ENCODE assay signal across 19 cellular contexts in the genomic region with DNA sequence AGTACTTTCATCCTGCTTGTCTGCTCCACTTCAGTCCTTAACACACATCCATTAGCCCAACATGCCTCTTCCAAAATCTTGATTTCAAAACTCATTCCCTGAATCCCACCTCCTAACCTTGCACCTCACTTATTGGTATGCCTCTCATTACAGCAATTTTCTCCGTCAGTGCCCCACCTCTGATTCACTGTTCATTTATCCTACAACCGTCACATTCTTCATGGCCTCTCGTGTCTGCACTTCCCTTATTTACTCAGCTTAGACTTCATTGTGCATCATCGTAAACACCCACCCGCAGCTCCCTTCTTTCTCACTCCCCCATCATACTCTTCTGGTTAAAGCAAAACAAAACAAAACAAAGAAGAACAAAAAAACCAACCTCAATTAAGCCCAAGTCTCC.
DNase-seq lines count a peak whose midpoint lies in the region; ATAC-seq, FAIRE-seq and TF ChIP-seq lines count a peak whose summit lies in the region.
"Had no signal": no experiment of that assay in that cellular context is flagged by ENCODE, and none has a peak within 500 bp of the region (broad histone marks: within the 10 kb centered on the region; RNA-seq: fewer than 3 reads in every experiment).

No MANE protein-coding gene starts in this region.

- H3K9me3 ChIP-seq in PC-3 (ENCODE audit: low read length) = no peaks in the 10 kb centered on the region
- H3K9me3 ChIP-seq in K562 (replicated peaks; ENCODE audit: control insufficient read depth, insufficient read depth, low read depth, low read length) = no peaks in the 10 kb centered on the region
- peaks cover 4% of the 10 kb centered on the region for H3K9me3 ChIP-seq in mesenchymal stem cell (ENCODE audit: control insufficient read depth, low read length)
- H3K9me3 ChIP-seq: BE2C had no signal

- peak overlapping the region; percentile 33 for H3K9ac ChIP-seq in PC-3 (ENCODE audit: low read length)
- H3K9ac ChIP-seq in K562 (ENCODE audit: insufficient read depth in 1 of 2, low read depth in 2 of 2, low read length in 2 of 2) = no peak overlapping the region
- H3K9ac ChIP-seq in mesenchymal stem cell (ENCODE audit: low read length) = no peak overlapping the region

- POLR2A ChIA-PET in PC-3 (lab: Charles Lee; ENCODE audit: unreplicated experiment) = no interaction called here
- POLR2A ChIA-PET in K562 (lab: Yijun Ruan, JAX) = no interaction called here

- H4K20me1 ChIP-seq in PC-3 (ENCODE audit: low read length) (no peaks in the 10 kb centered on the region), K562 (replicated peaks; ENCODE audit: control insufficient read depth, insufficient read depth, low read length) (no peaks in the 10 kb centered on the region)

- intact Hi-C loops in PC-3 (cut with micrococcal nuclease) (no loop called here), K562 (cut with micrococcal nuclease) (no loop called here)

- no peak overlapping the region for H3K18ac ChIP-seq in mesenchymal stem cell (ENCODE audit: low read depth in 1 of 2, low read length in 2 of 2)

- BruUV-seq in PC-3 (replicated peaks; lab: Mats Ljungman, UMichigan) (no TSS peak), K562 (replicated peaks; lab: Mats Ljungman, UMichigan) (no TSS peak)

- H4K91ac ChIP-seq in mesenchymal stem cell (ENCODE audit: low read length) = no peak overlapping the region

- H2AK5ac ChIP-seq in mesenchymal stem cell (ENCODE audit: low read length, severe bottlenecking) = peak overlapping the region; percentile 63

- no peak overlapping the region for H3K23ac ChIP-seq in mesenchymal stem cell (ENCODE audit: low read length in 2 of 2)

- FAIRE-seq in K562 (lab: Jason Lieb, UNC) = no peak
- FAIRE-seq: D721Med had no signal

- H3K9me2 ChIP-seq in PC-3 (replicated peaks; ENCODE audit: low read length) = no peaks in the 10 kb centered on the region

- DNase-seq in ELR (ENCODE audit: low read depth) (peak; percentile 52), PC-3 (peak; percentile 57), K562 (ENCODE audit: extremely low read depth in 1 of 4, low spot score in 3 of 4) (no peak), mesenchymal stem cell (peak; percentile 36), GM13976 (ENCODE audit: low spot score) (no peak), Kasumi-1 (lab: John Stamatoyannopoulos, UW) (no peak), dermis blood vessel endothelial cell (no peak)
- DNase-seq: BE2C; CD4-positive, alpha-beta memory T cell; DMS79 treated with DMSO at 0.1 percent for 48 hours; KG1; MG63; NCI-H1417; NCI-H1930; NCI-H2171 treated with DMSO at 0.1 percent for 48 hours; NCI-H774; SIG-M5 had no signal

- H2BK15ac ChIP-seq in mesenchymal stem cell (ENCODE audit: low read depth, poor library complexity, severe bottlenecking) = no peak overlapping the region

- no peak overlapping the region for H2BK120ac ChIP-seq in mesenchymal stem cell (ENCODE audit: low read depth, low read length)

- H2AFZ ChIP-seq in PC-3 (ENCODE audit: low read length) (no peak overlapping the region), K562 (ENCODE audit: low read depth, low read length) (0 out of 2 replicates have a peak overlapping the region, but pooled peaks have one; percentile 20), mesenchymal stem cell (ENCODE audit: low read depth, low read length) (no peak overlapping the region)

- H3K79me2 ChIP-seq in PC-3 (ENCODE audit: low read length) = no peaks in the 10 kb centered on the region
- no peaks in the 10 kb centered on the region for H3K79me2 ChIP-seq in K562 (ENCODE audit: control insufficient read depth, insufficient read depth, low read length)

- WGBS in K562 (ENCODE audit: insufficient coverage, low coverage, missing lambda C conversion rate) = 31% methylated on average over 5 of the region's 5 CpGs
- 46% methylated on average over 5 of the region's 5 CpGs for WGBS in mesenchymal stem cell

- H4K8ac ChIP-seq in mesenchymal stem cell (ENCODE audit: low read length) = no peak overlapping the region

- H2BK12ac ChIP-seq in mesenchymal stem cell (ENCODE audit: low read length in 2 of 2) = no peak overlapping the region

- TF ChIP-seq CTCF in PC-3 (conservative IDR thresholded peaks at IDR 0.05; ENCODE audit: low read depth, low read length) = no peak
- TF ChIP-seq CTCF in K562 (IDR thresholded peaks at IDR 0.05 in 2 of 3, conservative IDR thresholded peaks at IDR 0.05 in 1 of 3; ENCODE audit: insufficient read depth in 2 of 3, low read depth in 1 of 3, low read length in 3 of 3) = no peak
- no peak for TF ChIP-seq CTCF in GM13976 (IDR thresholded peaks at IDR 0.05; ENCODE audit: borderline replicate concordance, control extremely low read depth, extremely low read depth, insufficient read depth, missing control alignments)

- TF ChIP-seq RAD21 in K562 (CRISPR knock-in tag; conservative IDR thresholded peaks at IDR 0.05 in 1 of 2, IDR thresholded peaks at IDR 0.05 in 1 of 2) = no peak

- ATAC-seq in PC-3 (peak; percentile 42), K562 (no peak)
- ATAC-seq: Panc1 had no signal

- H3K4me3 ChIP-seq in PC-3 (ENCODE audit: low read length) (no peak overlapping the region), K562 (no peak overlapping the region), mesenchymal stem cell (ENCODE audit: insufficient read depth in 1 of 2, low read depth in 1 of 2, low read length in 2 of 2) (no peak overlapping the region)
- H3K4me3 ChIP-seq: MG63 had no signal

- H3K4me1 ChIP-seq in PC-3 (ENCODE audit: insufficient read depth, low read length) (peaks cover 11% of the 10 kb centered on the region), K562 (replicated peaks in 1 of 2; ENCODE audit: control insufficient read depth in 2 of 2, insufficient read depth in 2 of 2, low read length in 2 of 2) (peaks cover 0 to 54% of the 10 kb centered on the region in 2 experiments; a peak in 4 of 5 replicates), mesenchymal stem cell (ENCODE audit: control insufficient read depth, insufficient read depth, low read depth, low read length) (no peaks in the 10 kb centered on the region)
- H3K4me1 ChIP-seq: BE2C had no signal

- no peaks in the 10 kb centered on the region for H3K27me3 ChIP-seq in PC-3 (ENCODE audit: low read length)
- no peaks in the 10 kb centered on the region for H3K27me3 ChIP-seq in K562 (ENCODE audit: control insufficient read depth in 2 of 2, insufficient read depth in 2 of 2, low read length in 2 of 2)
- H3K27me3 ChIP-seq in mesenchymal stem cell (ENCODE audit: control insufficient read depth in 1 of 2, insufficient read depth in 1 of 2, low read length in 2 of 2) = no peaks in the 10 kb centered on the region
- H3K27me3 ChIP-seq: BE2C, MG63 had no signal

- no peaks in the 10 kb centered on the region for H3K36me3 ChIP-seq in PC-3 (ENCODE audit: low read depth, low read length)
- H3K36me3 ChIP-seq in K562 (ENCODE audit: control insufficient read depth, insufficient read depth, low read length) = no peaks in the 10 kb centered on the region
- no peaks in the 10 kb centered on the region for H3K36me3 ChIP-seq in mesenchymal stem cell (ENCODE audit: control insufficient read depth in 1 of 2, insufficient read depth in 2 of 2, low read depth in 1 of 2, low read length in 2 of 2)
- H3K36me3 ChIP-seq: BE2C, MG63 had no signal

- CTCF ChIA-PET in PC-3 (lab: Charles Lee) = no interaction called here
- CTCF ChIA-PET in K562 (lab: Yijun Ruan, JAX; ENCODE audit: low intra/inter-chr PET ratio) = no interaction called here

- H3K4ac ChIP-seq in mesenchymal stem cell (ENCODE audit: low read depth in 1 of 2, low read length in 2 of 2) = peak overlapping the region in 1 of 2 experiments; percentile 4

- no peaks in the 10 kb centered on the region for H3K9me1 ChIP-seq in K562 (ENCODE audit: control insufficient read depth, insufficient read depth, low read length)

- in situ Hi-C loops in K562 (cut with MboI) = no loop called here
- in situ Hi-C loops in GM13976 (cut with MboI; ENCODE audit: low sequenced_read_pairs, unreplicated experiment) = no loop called here

- H3K4me2 ChIP-seq in PC-3 (ENCODE audit: low read length) (no peak overlapping the region), K562 (ENCODE audit: insufficient read depth, low read length) (no peak overlapping the region), mesenchymal stem cell (ENCODE audit: low read length, poor library complexity, severe bottlenecking) (no peak overlapping the region)

- no peaks in the 10 kb centered on the region for H3F3A ChIP-seq in PC-3 (ENCODE audit: low read length, unreplicated experiment)

- no peak for TF ChIP-seq EP300 in K562 (IDR thresholded peaks at IDR 0.05; ENCODE audit: low read length)

- H3K27ac ChIP-seq in PC-3 (ENCODE audit: low read length) = peak overlapping the region; percentile 78
- no peak overlapping the region for H3K27ac ChIP-seq in K562 (ENCODE audit: extremely low read depth, low read depth, low read length)
- peak overlapping the region; percentile 26 for H3K27ac ChIP-seq in mesenchymal stem cell (ENCODE audit: low read length, poor library complexity, severe bottlenecking)

- H3K79me1 ChIP-seq in mesenchymal stem cell (replicated peaks; ENCODE audit: low read length, poor library complexity, severe bottlenecking) = no peaks in the 10 kb centered on the region

- H3K14ac ChIP-seq in mesenchymal stem cell (ENCODE audit: low read length in 2 of 2) = no peak overlapping the region

- TF ChIP-seq POLR2A in K562 (conservative IDR thresholded peaks at IDR 0.05) = no peak

- no peak overlapping the region for H2BK5ac ChIP-seq in mesenchymal stem cell (ENCODE audit: low read depth, low read length, poor library complexity, severe bottlenecking)

TF ChIP-seq in K562, 482 proteins besides CTCF, POLR2A, EP300 and RAD21:
- TF ChIP-seq ZNF212 (CRISPR knock-in tag; IDR thresholded peaks at IDR 0.05) (no peak), SPI1 (IDR thresholded peaks at IDR 0.05; ENCODE audit: borderline replicate concordance, low read depth, low read length) (peak; percentile 51; the same call in 1 of the 2 replicates), ZNF12 (CRISPR knock-in tag; IDR thresholded peaks at IDR 0.05) (no peak)

Comparison
In these comparisons a context has a peak if more than half of its experiments do, and no peak if none do; other contexts are left out.
1. DNase-seq: peak in ELR (single experiment), PC-3 (single experiment) and mesenchymal stem cell (single experiment); none in K562 (0 of 4), GM13976 (single experiment), Kasumi-1 (0 of 2) and dermis blood vessel endothelial cell (single experiment).